20 cellular contexts compared by ENCODE assay signal in genomic region chr3:124890573-124891190, GRCh38. TPM values are rescaled to one million over a fixed set of nuclear protein-coding genes. Genes with fewer than 3 reads are reported as not detected.
"Had no signal": no experiment of that assay in that cellular context is flagged by ENCODE, and none has a peak within 500 bp of the region (broad histone marks: within the 10 kb centered on the region; RNA-seq: fewer than 3 reads in every experiment).

No MANE protein-coding gene starts in this region.

- H3K9me3 Mint-ChIP-seq: activated B cell treated with CpG ODN at 0.5 μM for 24 hours; activated naive CD8-positive, alpha-beta T cell treated with anti-CD3 and anti-CD28 coated beads for 36 hours; activated T-cell treated with anti-CD3 and anti-CD28 coated beads, Interleukin-2, amount 50 U/mL, for 72 hours; stimulated activated effector memory CD8-positive, alpha-beta T cell treated with anti-CD3 and anti-CD28 coated beads, Interleukin-12 subunit alpha, Interleukin-12 subunit beta, amount 100 ng/mL, for 72 hours had no signal

- FAIRE-seq: frontal cortex had no signal

- ATAC-seq: activated CD8-positive, alpha-beta T cell treated with anti-CD3 and anti-CD28 coated beads, Interleukin-2, amount 10 ng/mL, durations not matched to agents 7 days and 5 days; activated T-cell treated with anti-CD3 and anti-CD28 coated beads, Interleukin-2, amount 50 U/mL, for 72 hours; stimulated activated effector memory CD8-positive, alpha-beta T cell treated with anti-CD3 and anti-CD28 coated beads, Interleukin-12 subunit alpha, Interleukin-12 subunit beta, amount 100 ng/mL, for 72 hours; T-helper 17 cell had no signal

- H3K4me3 Mint-ChIP-seq: activated B cell treated with CpG ODN at 0.5 μM for 24 hours; activated CD8-positive, alpha-beta T cell treated with anti-CD3 and anti-CD28 coated beads, Interleukin-2, amount 10 ng/mL, durations not matched to agents 7 days and 5 days; activated naive CD8-positive, alpha-beta T cell treated with anti-CD3 and anti-CD28 coated beads for 36 hours; activated T-cell treated with anti-CD3 and anti-CD28 coated beads, Interleukin-2, amount 50 U/mL, for 72 hours; stimulated activated effector memory CD8-positive, alpha-beta T cell treated with anti-CD3 and anti-CD28 coated beads, Interleukin-12 subunit alpha, Interleukin-12 subunit beta, amount 100 ng/mL, for 72 hours; T-helper 17 cell had no signal

- H3K36me3 Mint-ChIP-seq: activated naive CD8-positive, alpha-beta T cell treated with anti-CD3 and anti-CD28 coated beads for 36 hours; stimulated activated effector memory CD8-positive, alpha-beta T cell treated with anti-CD3 and anti-CD28 coated beads, Interleukin-12 subunit alpha, Interleukin-12 subunit beta, amount 100 ng/mL, for 72 hours had no signal

- H3K27ac Mint-ChIP-seq: activated B cell treated with CpG ODN at 0.5 μM for 24 hours; activated CD8-positive, alpha-beta T cell treated with anti-CD3 and anti-CD28 coated beads, Interleukin-2, amount 10 ng/mL, durations not matched to agents 7 days and 5 days; activated naive CD8-positive, alpha-beta T cell treated with anti-CD3 and anti-CD28 coated beads for 36 hours; activated T-cell treated with anti-CD3 and anti-CD28 coated beads, Interleukin-2, amount 50 U/mL, for 72 hours; stimulated activated effector memory CD8-positive, alpha-beta T cell treated with anti-CD3 and anti-CD28 coated beads, Interleukin-12 subunit alpha, Interleukin-12 subunit beta, amount 100 ng/mL, for 72 hours; T-helper 17 cell had no signal

- H3K27ac ChIP-seq: brain microvascular endothelial cell, thyroid gland had no signal

- H3K4me3 ChIP-seq: thyroid gland had no signal

- DNase-seq: activated B cell treated with CpG ODN at 0.5 μM for 24 hours; activated CD4-positive, alpha-beta T cell treated with anti-CD3 and anti-CD28 coated beads for 48 hours; activated CD8-positive, alpha-beta memory T cell treated with anti-CD3 and anti-CD28 coated beads, Interleukin-2, amount 50 U/mL, for 4 hours; activated CD8-positive, alpha-beta T cell treated with anti-CD3 and anti-CD28 coated beads, Interleukin-2, amount 10 ng/mL, durations not matched to agents 7 days and 5 days; activated gamma-delta T cell; activated naive CD8-positive, alpha-beta T cell treated with anti-CD3 and anti-CD28 coated beads for 36 hours; activated T-cell treated with anti-CD3 and anti-CD28 coated beads, Interleukin-2, amount 50 U/mL, for 72 hours; amygdala; brain microvascular endothelial cell; cerebellar nuclear complex; effector memory CD4-positive, alpha-beta T cell; head of caudate nucleus; stimulated activated CD4-positive, alpha-beta T cell treated with anti-CD3 and anti-CD28 coated beads, Interleukin-1b, Interleukin-23, amount 100 ng/mL, for 48 hours; T-helper 17 cell; thyroid gland had no signal

- H3K36me3 ChIP-seq: brain microvascular endothelial cell, thyroid gland had no signal

- H3K27me3 ChIP-seq: brain microvascular endothelial cell, thyroid gland had no signal

- H3K9me3 ChIP-seq: thyroid gland had no signal

RNA-seq across cellular contexts. Expression of gene ITGB5, which starts 3.5 kb away (rescaled TPM):
- total RNA-seq: activated B cell treated with CpG ODN at 0.5 μM for 24 hours; activated CD8-positive, alpha-beta T cell treated with anti-CD3 and anti-CD28 coated beads, Interleukin-2, amount 10 ng/mL, durations not matched to agents 7 days and 5 days had no signal

RNA-seq across cellular contexts. Expression of gene MUC13, which starts 43.9 kb away (rescaled TPM):
- total RNA-seq: activated B cell treated with CpG ODN at 0.5 μM for 24 hours; activated CD8-positive, alpha-beta T cell treated with anti-CD3 and anti-CD28 coated beads, Interleukin-2, amount 10 ng/mL, durations not matched to agents 7 days and 5 days; activated naive CD8-positive, alpha-beta T cell treated with anti-CD3 and anti-CD28 coated beads for 36 hours; activated T-cell treated with anti-CD3 and anti-CD28 coated beads, Interleukin-2, amount 50 U/mL, for 72 hours; epithelial cell of proximal tubule; frontal cortex; osteocyte; thyroid gland had no signal
- polyA plus RNA-seq: neural cell had no signal
